2 cellular contexts compared by ENCODE assay signal in the genomic region with DNA sequence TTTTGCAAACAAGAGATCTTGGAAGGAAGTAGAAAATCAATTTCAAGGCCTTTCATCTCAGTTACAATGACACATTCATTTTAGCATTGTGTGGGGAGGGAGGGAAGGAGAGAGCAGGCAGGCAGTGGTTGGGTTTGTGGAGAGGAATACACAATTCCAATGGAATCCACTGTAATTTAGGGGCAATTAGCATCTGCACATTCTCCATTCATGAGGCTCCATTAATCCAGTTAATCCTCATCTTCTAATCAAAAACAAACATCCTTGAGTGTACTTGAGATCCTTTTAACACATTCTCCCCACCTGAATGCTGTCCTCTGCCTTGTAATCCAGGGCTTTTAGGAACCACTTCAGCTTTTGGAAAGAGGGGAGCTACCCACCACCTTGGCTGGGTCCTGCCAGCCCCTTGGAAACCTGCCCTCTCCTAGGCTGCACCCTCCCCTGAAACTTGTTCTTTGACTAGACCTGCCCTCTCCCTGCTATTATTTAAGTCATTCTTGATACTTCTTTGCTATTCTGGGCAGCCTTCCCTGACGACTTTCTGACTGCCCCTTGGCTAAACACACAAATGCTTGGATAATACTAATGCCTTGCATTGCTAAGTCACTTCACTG.
TF ChIP-seq lines count a peak whose summit lies in the region.

No MANE protein-coding gene starts in this region.

TF ChIP-seq in SK-N-SH treated with all-trans-retinoic acid at 6 μM for 48 hours, 23 proteins besides CTCF, POLR2A, EP300 and RAD21 (continued from another document):
- TF ChIP-seq ESRRG (CRISPR knock-in tag; IDR thresholded peaks at IDR 0.05) = no peak
- peak; percentile 63 for TF ChIP-seq ISL1 (CRISPR knock-in tag; IDR thresholded peaks at IDR 0.05)
- TF ChIP-seq CSDC2 (CRISPR knock-in tag; IDR thresholded peaks at IDR 0.05) = no peak

TF ChIP-seq in WTC11, 78 proteins besides CTCF, POLR2A, EP300 and RAD21 (continued from another document):
- TF ChIP-seq, protein P1, sequence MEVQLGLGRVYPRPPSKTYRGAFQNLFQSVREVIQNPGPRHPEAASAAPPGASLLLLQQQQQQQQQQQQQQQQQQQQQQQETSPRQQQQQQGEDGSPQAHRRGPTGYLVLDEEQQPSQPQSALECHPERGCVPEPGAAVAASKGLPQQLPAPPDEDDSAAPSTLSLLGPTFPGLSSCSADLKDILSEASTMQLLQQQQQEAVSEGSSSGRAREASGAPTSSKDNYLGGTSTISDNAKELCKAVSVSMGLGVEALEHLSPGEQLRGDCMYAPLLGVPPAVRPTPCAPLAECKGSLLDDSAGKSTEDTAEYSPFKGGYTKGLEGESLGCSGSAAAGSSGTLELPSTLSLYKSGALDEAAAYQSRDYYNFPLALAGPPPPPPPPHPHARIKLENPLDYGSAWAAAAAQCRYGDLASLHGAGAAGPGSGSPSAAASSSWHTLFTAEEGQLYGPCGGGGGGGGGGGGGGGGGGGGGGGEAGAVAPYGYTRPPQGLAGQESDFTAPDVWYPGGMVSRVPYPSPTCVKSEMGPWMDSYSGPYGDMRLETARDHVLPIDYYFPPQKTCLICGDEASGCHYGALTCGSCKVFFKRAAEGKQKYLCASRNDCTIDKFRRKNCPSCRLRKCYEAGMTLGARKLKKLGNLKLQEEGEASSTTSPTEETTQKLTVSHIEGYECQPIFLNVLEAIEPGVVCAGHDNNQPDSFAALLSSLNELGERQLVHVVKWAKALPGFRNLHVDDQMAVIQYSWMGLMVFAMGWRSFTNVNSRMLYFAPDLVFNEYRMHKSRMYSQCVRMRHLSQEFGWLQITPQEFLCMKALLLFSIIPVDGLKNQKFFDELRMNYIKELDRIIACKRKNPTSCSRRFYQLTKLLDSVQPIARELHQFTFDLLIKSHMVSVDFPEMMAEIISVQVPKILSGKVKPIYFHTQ (CRISPR knock-in tag; IDR thresholded peaks at IDR 0.05) = no peak
- TF ChIP-seq, protein P2, sequence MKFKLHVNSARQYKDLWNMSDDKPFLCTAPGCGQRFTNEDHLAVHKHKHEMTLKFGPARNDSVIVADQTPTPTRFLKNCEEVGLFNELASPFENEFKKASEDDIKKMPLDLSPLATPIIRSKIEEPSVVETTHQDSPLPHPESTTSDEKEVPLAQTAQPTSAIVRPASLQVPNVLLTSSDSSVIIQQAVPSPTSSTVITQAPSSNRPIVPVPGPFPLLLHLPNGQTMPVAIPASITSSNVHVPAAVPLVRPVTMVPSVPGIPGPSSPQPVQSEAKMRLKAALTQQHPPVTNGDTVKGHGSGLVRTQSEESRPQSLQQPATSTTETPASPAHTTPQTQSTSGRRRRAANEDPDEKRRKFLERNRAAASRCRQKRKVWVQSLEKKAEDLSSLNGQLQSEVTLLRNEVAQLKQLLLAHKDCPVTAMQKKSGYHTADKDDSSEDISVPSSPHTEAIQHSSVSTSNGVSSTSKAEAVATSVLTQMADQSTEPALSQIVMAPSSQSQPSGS (CRISPR knock-in tag; IDR thresholded peaks at IDR 0.05; ENCODE audit: borderline replicate concordance, low read depth) = no peak
- TF ChIP-seq ZNF317 (CRISPR knock-in tag; IDR thresholded peaks at IDR 0.05; ENCODE audit: borderline replicate concordance, low read depth) = no peak
- no peak for TF ChIP-seq ZNF219 (CRISPR knock-in tag; IDR thresholded peaks at IDR 0.05; ENCODE audit: borderline replicate concordance)
- TF ChIP-seq NFATC4 (CRISPR knock-in tag; IDR thresholded peaks at IDR 0.05) = no peak
- no peak for TF ChIP-seq ZNF416 (CRISPR knock-in tag; IDR thresholded peaks at IDR 0.05)
- no peak for TF ChIP-seq HMGA2 (CRISPR knock-in tag; IDR thresholded peaks at IDR 0.05)
- no peak for TF ChIP-seq GTF2I (CRISPR knock-in tag; conservative IDR thresholded peaks at IDR 0.05)
- TF ChIP-seq FOXJ3 (CRISPR knock-in tag; IDR thresholded peaks at IDR 0.05; ENCODE audit: borderline replicate concordance) = no peak
- TF ChIP-seq, protein P3, sequence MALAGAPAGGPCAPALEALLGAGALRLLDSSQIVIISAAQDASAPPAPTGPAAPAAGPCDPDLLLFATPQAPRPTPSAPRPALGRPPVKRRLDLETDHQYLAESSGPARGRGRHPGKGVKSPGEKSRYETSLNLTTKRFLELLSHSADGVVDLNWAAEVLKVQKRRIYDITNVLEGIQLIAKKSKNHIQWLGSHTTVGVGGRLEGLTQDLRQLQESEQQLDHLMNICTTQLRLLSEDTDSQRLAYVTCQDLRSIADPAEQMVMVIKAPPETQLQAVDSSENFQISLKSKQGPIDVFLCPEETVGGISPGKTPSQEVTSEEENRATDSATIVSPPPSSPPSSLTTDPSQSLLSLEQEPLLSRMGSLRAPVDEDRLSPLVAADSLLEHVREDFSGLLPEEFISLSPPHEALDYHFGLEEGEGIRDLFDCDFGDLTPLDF (CRISPR knock-in tag; IDR thresholded peaks at IDR 0.05) = no peak
- TF ChIP-seq, protein P4, sequence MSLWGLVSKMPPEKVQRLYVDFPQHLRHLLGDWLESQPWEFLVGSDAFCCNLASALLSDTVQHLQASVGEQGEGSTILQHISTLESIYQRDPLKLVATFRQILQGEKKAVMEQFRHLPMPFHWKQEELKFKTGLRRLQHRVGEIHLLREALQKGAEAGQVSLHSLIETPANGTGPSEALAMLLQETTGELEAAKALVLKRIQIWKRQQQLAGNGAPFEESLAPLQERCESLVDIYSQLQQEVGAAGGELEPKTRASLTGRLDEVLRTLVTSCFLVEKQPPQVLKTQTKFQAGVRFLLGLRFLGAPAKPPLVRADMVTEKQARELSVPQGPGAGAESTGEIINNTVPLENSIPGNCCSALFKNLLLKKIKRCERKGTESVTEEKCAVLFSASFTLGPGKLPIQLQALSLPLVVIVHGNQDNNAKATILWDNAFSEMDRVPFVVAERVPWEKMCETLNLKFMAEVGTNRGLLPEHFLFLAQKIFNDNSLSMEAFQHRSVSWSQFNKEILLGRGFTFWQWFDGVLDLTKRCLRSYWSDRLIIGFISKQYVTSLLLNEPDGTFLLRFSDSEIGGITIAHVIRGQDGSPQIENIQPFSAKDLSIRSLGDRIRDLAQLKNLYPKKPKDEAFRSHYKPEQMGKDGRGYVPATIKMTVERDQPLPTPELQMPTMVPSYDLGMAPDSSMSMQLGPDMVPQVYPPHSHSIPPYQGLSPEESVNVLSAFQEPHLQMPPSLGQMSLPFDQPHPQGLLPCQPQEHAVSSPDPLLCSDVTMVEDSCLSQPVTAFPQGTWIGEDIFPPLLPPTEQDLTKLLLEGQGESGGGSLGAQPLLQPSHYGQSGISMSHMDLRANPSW (CRISPR knock-in tag; conservative IDR thresholded peaks at IDR 0.05; ENCODE audit: low read depth) = no peak
TF ChIP-seq in WTC11: peak in this region for 0.
